Comparison of ENCODE assay signal across 23 cellular contexts in genomic region chr12:84825149-84825548, GRCh38.
A peak's percentile ranks its signal among the peaks of the same experiment; 100 is the strongest.
DNase-seq lines count a peak whose midpoint lies in the region; ATAC-seq and TF ChIP-seq lines count a peak whose summit lies in the region.
"Had no signal": no experiment of that assay in that cellular context is flagged by ENCODE, and none has a peak within 500 bp of the region (broad histone marks: within the 10 kb centered on the region; RNA-seq: fewer than 3 reads in every experiment).

No MANE protein-coding gene starts in this region.

- H3K4me2 ChIP-seq in DOHH2 (ENCODE audit: low read length) (peak overlapping the region; percentile 70), H9 (ENCODE audit: insufficient read depth, insufficient read length, low read length) (no peak overlapping the region)

- no peaks in the 10 kb centered on the region for H3K27me3 ChIP-seq in DOHH2 (ENCODE audit: control insufficient read depth, low read length)
- no peaks in the 10 kb centered on the region for H3K27me3 ChIP-seq in H9 (ENCODE audit: insufficient read depth, low read length)
- H3K27me3 ChIP-seq: MG63, stomach, tibial artery had no signal

- H3K23me2 ChIP-seq in H9 (ENCODE audit: insufficient read length, low read depth, low read length, poor library complexity, severe bottlenecking): no peaks in the 10 kb centered on the region

- H2BK120ac ChIP-seq in H9 (ENCODE audit: low read depth, low read length, poor library complexity, severe bottlenecking): no peak overlapping the region

- H3K4me3 ChIP-seq in DOHH2 (ENCODE audit: low read length): peak overlapping the region; percentile 54
- H3K4me3 ChIP-seq: MG63, stomach, tibial artery had no signal

- no CpG with 5 or more reads among the region's 2 CpGs for WGBS in H9 (ENCODE audit: extremely low coverage, insufficient read length, low lambda C conversion rate)

- no peak overlapping the region for H4K8ac ChIP-seq in H9 (replicated peaks; ENCODE audit: insufficient read length, low read depth, low read length)

- H3K36me3 Mint-ChIP-seq in H9 (ENCODE audit: insufficient read depth in 1 of 3, low read depth in 3 of 3): no peaks in the 10 kb centered on the region
- H3K36me3 Mint-ChIP-seq: activated naive CD4-positive, alpha-beta T cell treated with anti-CD3 and anti-CD28 coated beads, Interleukin-2, amount 50 U/mL, for 24 hours; natural killer cell treated with Interleukin-12 subunit alpha and Interleukin-12 subunit beta and Interleukin-15 and Interleukin-18, amount 100 ng/mL, for 72 hours had no signal

- no peak overlapping the region for H3K18ac ChIP-seq in H9 (ENCODE audit: insufficient read length, low read depth, low read length)

- H4K91ac ChIP-seq in H9 (ENCODE audit: insufficient read length, low read depth, low read length): no peak overlapping the region

- H3K27me3 Mint-ChIP-seq in H9 (ENCODE audit: low read depth): peaks cover 2% of the 10 kb centered on the region; the same call in 1 of the 2 replicates
- H3K27me3 Mint-ChIP-seq: natural killer cell treated with Interleukin-12 subunit alpha and Interleukin-12 subunit beta and Interleukin-15 and Interleukin-18, amount 100 ng/mL, for 72 hours had no signal

- H3K27ac ChIP-seq in DOHH2 (ENCODE audit: low read depth, low read length) (peak overlapping the region; percentile 68), H9 (ENCODE audit: insufficient read length, low read depth, low read length) (no peak overlapping the region)
- H3K27ac ChIP-seq: epithelial cell of prostate, stomach, tibial artery had no signal

- no peak overlapping the region for H3K23ac ChIP-seq in H9 (ENCODE audit: insufficient read length, low read depth, low read length)

- no peak overlapping the region for H3K56ac ChIP-seq in H9 (ENCODE audit: insufficient read length, low read depth, low read length)

- H3K79me2 ChIP-seq in DOHH2 (ENCODE audit: control insufficient read depth, low read length) (no peaks in the 10 kb centered on the region), H9 (ENCODE audit: insufficient read depth, low read length) (no peaks in the 10 kb centered on the region)

- no peak overlapping the region for H3K4me3 Mint-ChIP-seq in H9
- H3K4me3 Mint-ChIP-seq: activated CD8-positive, alpha-beta T cell treated with anti-CD3 and anti-CD28 coated beads for 36 hours; activated naive CD4-positive, alpha-beta T cell treated with anti-CD3 and anti-CD28 coated beads, Interleukin-2, amount 50 U/mL, for 24 hours; activated T-helper 17 cell treated with anti-CD3 and anti-CD28 coated beads, Interleukin-2, amount 50 U/mL, for 72 hours; natural killer cell treated with Interleukin-12 subunit alpha and Interleukin-12 subunit beta and Interleukin-15 and Interleukin-18, amount 100 ng/mL, for 72 hours; T-helper 1 cell treated with Interleukin-12 subunit alpha and Interleukin-12 subunit beta and Interleukin-4 antibody, amounts not matched to agents 30 μg/mL and 1 μg/mL, for 36 hours had no signal

- no peak overlapping the region for H4K5ac ChIP-seq in H9 (ENCODE audit: insufficient read length, low read depth, low read length)

- H3K4me1 ChIP-seq in DOHH2 (ENCODE audit: control insufficient read depth, low read length) (peaks cover 49% of the 10 kb centered on the region), H9 (ENCODE audit: insufficient read depth, low read length) (no peaks in the 10 kb centered on the region)
- H3K4me1 ChIP-seq: stomach, tibial artery had no signal

- H3K4ac ChIP-seq in H9 (ENCODE audit: low read depth, low read length): no peak overlapping the region

- H2BK12ac ChIP-seq in H9 (ENCODE audit: insufficient read length, low read depth, low read length): no peak overlapping the region

- DNase-seq in NCI-H1694 (lab: John Stamatoyannopoulos, UW) (no peak), DMS 273 (lab: John Stamatoyannopoulos, UW; ENCODE audit: unreplicated experiment) (no peak), OCI-M1 (lab: John Stamatoyannopoulos, UW) (no peak), H9 (no peak)
- DNase-seq: activated CD8-positive, alpha-beta T cell treated with anti-CD3 and anti-CD28 coated beads for 36 hours; amygdala; Calu3; glutamatergic neuron; islet precursor cell; MG63; NCI-H1417; NCI-H774; stomach; tibial artery had no signal

- no peak overlapping the region for H2AFZ ChIP-seq in H9 (ENCODE audit: low read length)

- H3K4me1 Mint-ChIP-seq in H9: peaks cover 0 to 2% of the 10 kb centered on the region in 2 experiments; a peak in 2 of 4 replicates
- H3K4me1 Mint-ChIP-seq: activated naive CD4-positive, alpha-beta T cell treated with anti-CD3 and anti-CD28 coated beads, Interleukin-2, amount 50 U/mL, for 24 hours; activated T-helper 17 cell treated with anti-CD3 and anti-CD28 coated beads, Interleukin-2, amount 50 U/mL, for 72 hours had no signal

- no peak overlapping the region for H3K9ac ChIP-seq in H9 (ENCODE audit: extremely low read depth, insufficient read length, low read length)

- no peak for TF ChIP-seq CTCF in DOHH2 (IDR thresholded peaks at IDR 0.05; ENCODE audit: low read depth, low read length, poor library complexity, severe bottlenecking)
- no peak for TF ChIP-seq CTCF in H9 (conservative IDR thresholded peaks at IDR 0.05)

- H2AK5ac ChIP-seq in H9 (ENCODE audit: insufficient read length, low read length): no peak overlapping the region

- H3K14ac ChIP-seq in H9 (ENCODE audit: insufficient read depth, low read length): no peak overlapping the region

- H2BK20ac ChIP-seq in H9 (ENCODE audit: low read depth, low read length, poor library complexity, severe bottlenecking): no peak overlapping the region

- H3K9me3 ChIP-seq in DOHH2 (ENCODE audit: control insufficient read depth, insufficient read depth, low read length) (no peaks in the 10 kb centered on the region), H9 (ENCODE audit: control insufficient read depth, low read depth, low read length) (no peaks in the 10 kb centered on the region)
- H3K9me3 ChIP-seq: MG63, stomach, tibial artery had no signal

- H3F3A ChIP-seq in DOHH2 (ENCODE audit: control insufficient read depth, insufficient read depth): peaks cover 2% of the 10 kb centered on the region; the same call in 1 of the 2 replicates

- peak; percentile 60 for ATAC-seq in GM18909 (IDR thresholded peaks at IDR 0.05; ENCODE audit: poor library complexity, unreplicated experiment)
- ATAC-seq in GM21723 (IDR thresholded peaks at IDR 0.05; ENCODE audit: unreplicated experiment): peak; percentile 44
- ATAC-seq in HG03354 (IDR thresholded peaks at IDR 0.05; ENCODE audit: poor library complexity, severe bottlenecking, unreplicated experiment): peak; percentile 50
- ATAC-seq: activated CD8-positive, alpha-beta T cell treated with anti-CD3 and anti-CD28 coated beads for 36 hours; activated T-helper 17 cell treated with anti-CD3 and anti-CD28 coated beads, Interleukin-2, amount 50 U/mL, for 72 hours; natural killer cell treated with Interleukin-12 subunit alpha and Interleukin-12 subunit beta and Interleukin-15 and Interleukin-18, amount 100 ng/mL, for 72 hours had no signal

- no peaks in the 10 kb centered on the region for H3K79me1 ChIP-seq in H9 (ENCODE audit: insufficient read depth, low read depth, low read length, poor library complexity, severe bottlenecking)

- no peaks in the 10 kb centered on the region for H3K9me3 Mint-ChIP-seq in H9
- H3K9me3 Mint-ChIP-seq: activated CD8-positive, alpha-beta T cell treated with anti-CD3 and anti-CD28 coated beads for 36 hours; activated naive CD4-positive, alpha-beta T cell treated with anti-CD3 and anti-CD28 coated beads, Interleukin-2, amount 50 U/mL, for 24 hours; activated T-helper 17 cell treated with anti-CD3 and anti-CD28 coated beads, Interleukin-2, amount 50 U/mL, for 72 hours; T-helper 1 cell treated with Interleukin-12 subunit alpha and Interleukin-12 subunit beta and Interleukin-4 antibody, amounts not matched to agents 30 μg/mL and 1 μg/mL, for 36 hours had no signal

- H2BK5ac ChIP-seq in H9 (ENCODE audit: insufficient read length, low read length): no peak overlapping the region

- H3T11ph ChIP-seq in H9 (ENCODE audit: low read length): no peak overlapping the region

- H4K20me1 ChIP-seq in DOHH2 (ENCODE audit: control insufficient read depth, insufficient read depth, low read depth, low read length): no peaks in the 10 kb centered on the region
- no peaks in the 10 kb centered on the region for H4K20me1 ChIP-seq in H9 (ENCODE audit: control insufficient read depth, insufficient read depth, insufficient read length)

- H3K9me2 ChIP-seq in DOHH2 (replicated peaks; ENCODE audit: control insufficient read depth, low read length): no peaks in the 10 kb centered on the region

- H3K36me3 ChIP-seq in DOHH2 (ENCODE audit: control insufficient read depth, low read length): no peaks in the 10 kb centered on the region
- H3K36me3 ChIP-seq: MG63, stomach, tibial artery had no signal

- H2BK15ac ChIP-seq in H9 (ENCODE audit: low read depth, low read length): no peak overlapping the region

- H3K27ac Mint-ChIP-seq in H9: no peak overlapping the region
- H3K27ac Mint-ChIP-seq: activated CD8-positive, alpha-beta T cell treated with anti-CD3 and anti-CD28 coated beads for 36 hours; activated naive CD4-positive, alpha-beta T cell treated with anti-CD3 and anti-CD28 coated beads, Interleukin-2, amount 50 U/mL, for 24 hours; activated T-helper 17 cell treated with anti-CD3 and anti-CD28 coated beads, Interleukin-2, amount 50 U/mL, for 72 hours; natural killer cell treated with Interleukin-12 subunit alpha and Interleukin-12 subunit beta and Interleukin-15 and Interleukin-18, amount 100 ng/mL, for 72 hours; T-helper 1 cell treated with Interleukin-12 subunit alpha and Interleukin-12 subunit beta and Interleukin-4 antibody, amounts not matched to agents 30 μg/mL and 1 μg/mL, for 36 hours had no signal
